24 cellular contexts compared by ENCODE assay signal in the genomic region with DNA sequence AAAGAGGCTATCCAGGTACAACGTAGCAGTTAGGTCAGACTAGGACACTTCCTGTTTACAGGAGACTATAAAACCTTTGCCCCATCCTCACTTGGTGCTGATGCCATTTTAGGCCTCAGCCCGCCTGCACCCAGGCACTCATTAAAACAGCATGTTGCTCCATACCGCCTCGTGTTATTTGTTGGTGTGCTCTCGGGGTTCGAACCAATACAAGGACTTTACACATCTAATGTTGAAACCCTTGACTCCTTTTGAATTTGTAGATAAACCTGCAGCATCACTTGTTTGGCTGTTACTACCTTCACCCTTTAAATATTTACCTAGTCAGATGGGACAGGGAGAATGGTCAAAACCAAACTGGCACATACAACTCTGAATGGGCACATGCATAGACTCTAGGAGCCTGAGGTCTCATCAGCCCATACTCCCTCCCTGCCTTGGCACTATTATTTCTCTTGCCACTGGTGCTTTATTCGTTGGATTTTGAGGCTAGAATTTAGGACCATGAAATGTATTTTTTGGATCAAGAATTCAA. TPM values are rescaled to one million over a fixed set of nuclear protein-coding genes. Genes with fewer than 3 reads are reported as not detected.
DNase-seq lines count a peak whose midpoint lies in the region; ATAC-seq and TF ChIP-seq lines count a peak whose summit lies in the region.
"Had no signal": no experiment of that assay in that cellular context is flagged by ENCODE, and none has a peak within 500 bp of the region (broad histone marks: within the 10 kb centered on the region; RNA-seq: fewer than 3 reads in every experiment).

No MANE protein-coding gene starts in this region.

- H3K4me2 ChIP-seq in DND-41 (ENCODE audit: insufficient read depth, low read length) = no peak overlapping the region
- H3K4me2 ChIP-seq in mammary epithelial cell (ENCODE audit: insufficient read depth, low read depth, low read length) = peak overlapping the region; percentile 64

- peaks cover 35% of the 10 kb centered on the region for H3K4me1 Mint-ChIP-seq in osteocyte (ENCODE audit: unreplicated experiment)

- WGBS in mammary epithelial cell (ENCODE audit: low coverage, missing lambda C conversion rate) = 74% methylated on average over 7 of the region's 7 CpGs

- H3K9me3 Mint-ChIP-seq in osteocyte (ENCODE audit: unreplicated experiment) = peaks cover 4% of the 10 kb centered on the region

- no peaks in the 10 kb centered on the region for H3K36me3 ChIP-seq in DND-41 (ENCODE audit: insufficient read depth, low read length)
- H3K36me3 ChIP-seq in mammary epithelial cell (ENCODE audit: insufficient read depth, low read length) = no peaks in the 10 kb centered on the region

- H2AFZ ChIP-seq in DND-41 (ENCODE audit: low read depth, low read length) (peak overlapping the region; percentile 31; the same call in 1 of the 2 replicates), mammary epithelial cell (ENCODE audit: low read depth, low read length) (peak overlapping the region; percentile 89)
- H2AFZ ChIP-seq: GM23248 had no signal

- H4K20me1 ChIP-seq in DND-41 (ENCODE audit: insufficient read depth, low read length) (no peaks in the 10 kb centered on the region), mammary epithelial cell (ENCODE audit: insufficient read depth, low read length) (no peaks in the 10 kb centered on the region)

- H3K4me3 ChIP-seq in DND-41 (ENCODE audit: low read depth in 1 of 2, low read length in 2 of 2) (no peak overlapping the region), mammary epithelial cell (replicated peaks in 1 of 3; ENCODE audit: insufficient read depth in 1 of 3, low read depth in 2 of 3, low read length in 3 of 3) (no peak overlapping the region)
- H3K4me3 ChIP-seq: GM23248 had no signal

- H3K9me3 ChIP-seq in DND-41 (ENCODE audit: insufficient read depth, low read length, severe bottlenecking) = no peaks in the 10 kb centered on the region
- H3K9me3 ChIP-seq in mammary epithelial cell (replicated peaks; ENCODE audit: insufficient read depth, low read length) = no peaks in the 10 kb centered on the region

- H3K4me1 ChIP-seq in DND-41 (ENCODE audit: insufficient read depth, low read length) (no peaks in the 10 kb centered on the region), mammary epithelial cell (ENCODE audit: insufficient read depth, low read length) (peaks cover 25% of the 10 kb centered on the region)

- no peaks in the 10 kb centered on the region for H3K79me2 ChIP-seq in DND-41 (ENCODE audit: insufficient read depth, low read length)
- H3K79me2 ChIP-seq in mammary epithelial cell (ENCODE audit: insufficient read depth, low read length) = no peaks in the 10 kb centered on the region

- TF ChIP-seq CTCF in DND-41 (IDR thresholded peaks at IDR 0.05; ENCODE audit: borderline replicate concordance, extremely low read depth, low read length, poor library complexity, severe bottlenecking) = no peak
- no peak for TF ChIP-seq CTCF in mammary epithelial cell (conservative IDR thresholded peaks at IDR 0.05 in 1 of 2, IDR thresholded peaks at IDR 0.05 in 1 of 2; ENCODE audit: extremely low read depth in 1 of 2, insufficient read depth in 1 of 2, low read depth in 1 of 2, low read length in 2 of 2)
- TF ChIP-seq CTCF in osteocyte (IDR thresholded peaks at IDR 0.05) = no peak

- DNase-seq in DND-41 (no peak), mammary epithelial cell (no peak), left lobe of liver (ENCODE audit: low spot score) (no peak), osteocyte (ENCODE audit: extremely low spot score, unreplicated experiment) (no peak), RPMI8226 (no peak), AG08395 (ENCODE audit: low spot score) (no peak), SHP77 treated with DMSO at 0.1 percent for 48 hours (lab: John Stamatoyannopoulos, UW) (no peak)
- DNase-seq: DMS153, GM23248, HCEC 1CT, IMR-90, KG1, MM.1S, NCI-H1417, NCI-H1694, NCI-H2029 treated with DMSO at 0.1 percent for 48 hours, NCI-H2227 treated with DMSO at 0.1 percent for 48 hours, NCI-H69, SHP77, SW 1271 had no signal

- CTCF ChIA-PET in mammary epithelial cell (lab: Charles Lee; ENCODE audit: low non-redundant PET) = no interaction called here

- H3K9ac ChIP-seq in DND-41 (ENCODE audit: low read depth, low read length) (no peak overlapping the region), mammary epithelial cell (ENCODE audit: insufficient read depth, low read length) (no peak overlapping the region)
- H3K9ac ChIP-seq: GM23248 had no signal

- BruUV-seq in mammary epithelial cell (replicated peaks; lab: Mats Ljungman, UMichigan) = no TSS peak

- H3K27me3 ChIP-seq in DND-41 (ENCODE audit: insufficient read depth, low read length, poor library complexity) (no peaks in the 10 kb centered on the region), mammary epithelial cell (ENCODE audit: insufficient read depth, low read length) (no peaks in the 10 kb centered on the region)

- intact Hi-C loops in mammary epithelial cell (cut with micrococcal nuclease) = no loop called here

- dilution Hi-C loops in mammary epithelial cell (cut with HindIII; ENCODE audit: low sequenced_read_pairs) = no loop called here

- H3K4me3 Mint-ChIP-seq in osteocyte (ENCODE audit: unreplicated experiment) = no peak overlapping the region

- ATAC-seq in DND-41 (ENCODE audit: insufficient read depth, low read depth) (no peak), left lobe of liver (peak; percentile 80)

- peak overlapping the region; percentile 80 for H3K27ac Mint-ChIP-seq in osteocyte (ENCODE audit: unreplicated experiment)

- no peaks in the 10 kb centered on the region for H3K27me3 Mint-ChIP-seq in osteocyte (ENCODE audit: unreplicated experiment)

- no peak overlapping the region for H3K27ac ChIP-seq in DND-41 (ENCODE audit: low read length)
- H3K27ac ChIP-seq in mammary epithelial cell (ENCODE audit: insufficient read depth, low read depth, low read length) = peak overlapping the region; percentile 66
- H3K27ac ChIP-seq: GM23248, RWPE1 had no signal

- H3K36me3 Mint-ChIP-seq in osteocyte (ENCODE audit: unreplicated experiment) = no peaks in the 10 kb centered on the region

- in situ Hi-C loops in mammary epithelial cell (cut with MboI; ENCODE audit: low sequenced_read_pairs in 2 of 2) = no loop called here

RNA-seq across cellular contexts. Expression of gene CHST9, which starts 40.9 kb away (rescaled TPM):
- total RNA-seq in mammary epithelial cell = under 1 TPM in 1 of 2 donors, not detected in 1; 0.17 TPM
- not detected for polyA plus RNA-seq in mammary epithelial cell
- polyA minus RNA-seq in mammary epithelial cell = not detected
- 3.1 TPM for total RNA-seq in left lobe of liver
- total RNA-seq in osteocyte = 0.18 and 0.32 TPM in 2 replicates
- total RNA-seq: G401, GM23248, IMR-90, NCI-H460 had no signal
- polyA plus RNA-seq: BJ, GM23248, IMR-90 had no signal
